Comparison of ENCODE assay signal across 1 cellular context in the genomic region with DNA sequence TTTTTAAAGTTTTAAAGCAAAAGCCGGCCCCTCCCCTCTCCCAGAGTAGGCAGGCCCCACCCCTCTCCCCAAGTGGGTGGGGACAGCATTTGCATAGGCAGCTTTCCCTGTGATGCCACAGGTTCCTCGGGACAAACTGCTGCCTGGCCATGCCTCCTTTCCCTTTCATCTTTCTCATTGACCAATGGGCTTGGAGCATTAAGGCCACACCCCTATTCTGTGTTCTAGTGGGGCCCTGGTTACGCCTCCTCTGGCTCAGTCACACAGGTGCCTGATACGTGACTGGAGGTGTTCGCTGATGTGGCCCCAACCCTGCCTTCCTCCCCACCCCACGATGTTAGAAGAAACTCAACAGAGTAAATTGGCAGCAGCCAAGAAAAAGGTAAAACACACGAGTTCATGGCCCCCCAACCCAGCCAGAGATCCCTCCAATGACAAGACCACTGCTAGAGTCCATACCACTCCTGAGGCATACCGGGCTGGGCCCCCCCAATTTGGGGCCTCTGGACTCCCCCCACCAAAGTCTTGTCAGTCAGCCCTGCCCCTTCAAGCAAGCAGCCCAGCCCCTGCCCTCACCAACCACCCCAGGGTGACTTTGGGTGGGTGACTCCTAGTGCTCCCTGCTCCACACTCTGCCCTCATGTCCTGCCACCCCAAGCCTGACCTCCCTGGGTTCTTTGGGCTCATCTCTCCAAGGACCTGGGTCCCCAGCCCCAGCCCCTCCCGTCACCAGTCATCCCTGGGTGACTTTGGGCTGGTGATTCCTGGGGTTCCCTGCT.
TF ChIP-seq lines count a peak whose summit lies in the region.

No MANE protein-coding gene starts in this region.

TF ChIP-seq in HepG2, 621 proteins besides CTCF, POLR2A, EP300 and RAD21 (continued from another document):
- TF ChIP-seq, protein P1, sequence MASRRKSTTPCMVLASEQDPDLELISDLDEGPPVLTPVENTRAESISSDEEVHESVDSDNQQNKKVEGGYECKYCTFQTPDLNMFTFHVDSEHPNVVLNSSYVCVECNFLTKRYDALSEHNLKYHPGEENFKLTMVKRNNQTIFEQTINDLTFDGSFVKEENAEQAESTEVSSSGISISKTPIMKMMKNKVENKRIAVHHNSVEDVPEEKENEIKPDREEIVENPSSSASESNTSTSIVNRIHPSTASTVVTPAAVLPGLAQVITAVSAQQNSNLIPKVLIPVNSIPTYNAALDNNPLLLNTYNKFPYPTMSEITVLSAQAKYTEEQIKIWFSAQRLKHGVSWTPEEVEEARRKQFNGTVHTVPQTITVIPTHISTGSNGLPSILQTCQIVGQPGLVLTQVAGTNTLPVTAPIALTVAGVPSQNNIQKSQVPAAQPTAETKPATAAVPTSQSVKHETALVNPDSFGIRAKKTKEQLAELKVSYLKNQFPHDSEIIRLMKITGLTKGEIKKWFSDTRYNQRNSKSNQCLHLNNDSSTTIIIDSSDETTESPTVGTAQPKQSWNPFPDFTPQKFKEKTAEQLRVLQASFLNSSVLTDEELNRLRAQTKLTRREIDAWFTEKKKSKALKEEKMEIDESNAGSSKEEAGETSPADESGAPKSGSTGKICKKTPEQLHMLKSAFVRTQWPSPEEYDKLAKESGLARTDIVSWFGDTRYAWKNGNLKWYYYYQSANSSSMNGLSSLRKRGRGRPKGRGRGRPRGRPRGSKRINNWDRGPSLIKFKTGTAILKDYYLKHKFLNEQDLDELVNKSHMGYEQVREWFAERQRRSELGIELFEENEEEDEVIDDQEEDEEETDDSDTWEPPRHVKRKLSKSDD (CRISPR knock-in tag; IDR thresholded peaks at IDR 0.05; ENCODE audit: low read depth) = no peak
- no peak for TF ChIP-seq PRPF4 (IDR thresholded peaks at IDR 0.05; ENCODE audit: low read depth, low read length, poor library complexity, severe bottlenecking)
- no peak for TF ChIP-seq ZNF652 (CRISPR knock-in tag; IDR thresholded peaks at IDR 0.05; ENCODE audit: borderline replicate concordance, low read depth)
- TF ChIP-seq ZNF34 (CRISPR knock-in tag; IDR thresholded peaks at IDR 0.05; ENCODE audit: borderline replicate concordance) = no peak
- TF ChIP-seq HIC2 (CRISPR knock-in tag; IDR thresholded peaks at IDR 0.05; ENCODE audit: low read depth) = no peak
- TF ChIP-seq GATAD2A (CRISPR knock-in tag; IDR thresholded peaks at IDR 0.05) = no peak
- no peak for TF ChIP-seq STAG1 (CRISPR knock-in tag; IDR thresholded peaks at IDR 0.05)
- TF ChIP-seq GLI4 (CRISPR knock-in tag; IDR thresholded peaks at IDR 0.05; ENCODE audit: borderline replicate concordance) = 0 out of 2 replicates have a peak, but pooled peaks have one; percentile 25
- no peak for TF ChIP-seq ATF2 (CRISPR knock-in tag; IDR thresholded peaks at IDR 0.05)
- no peak for TF ChIP-seq ZXDC (CRISPR knock-in tag; IDR thresholded peaks at IDR 0.05)
- TF ChIP-seq ZNF75D (CRISPR knock-in tag; IDR thresholded peaks at IDR 0.05; ENCODE audit: borderline replicate concordance) = no peak
- TF ChIP-seq, protein P2, sequence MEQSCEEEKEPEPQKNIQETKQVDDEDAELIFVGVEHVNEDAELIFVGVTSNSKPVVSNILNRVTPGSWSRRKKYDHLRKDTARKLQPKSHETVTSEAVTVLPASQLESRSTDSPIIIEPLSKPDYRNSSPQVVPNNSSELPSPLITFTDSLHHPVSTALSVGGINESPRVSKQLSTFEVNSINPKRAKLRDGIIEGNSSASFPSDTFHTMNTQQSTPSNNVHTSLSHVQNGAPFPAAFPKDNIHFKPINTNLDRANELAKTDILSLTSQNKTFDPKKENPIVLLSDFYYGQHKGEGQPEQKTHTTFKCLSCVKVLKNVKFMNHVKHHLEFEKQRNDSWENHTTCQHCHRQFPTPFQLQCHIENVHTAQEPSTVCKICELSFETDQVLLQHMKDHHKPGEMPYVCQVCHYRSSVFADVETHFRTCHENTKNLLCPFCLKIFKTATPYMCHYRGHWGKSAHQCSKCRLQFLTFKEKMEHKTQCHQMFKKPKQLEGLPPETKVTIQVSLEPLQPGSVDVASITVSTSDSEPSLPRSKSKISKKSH (CRISPR knock-in tag; IDR thresholded peaks at IDR 0.05; ENCODE audit: borderline replicate concordance) = no peak
- no peak for TF ChIP-seq CCAR2 (optimal IDR thresholded peaks at IDR 0.05; ENCODE audit: low read depth, low read length)
- no peak for TF ChIP-seq ZNF773 (CRISPR knock-in tag; IDR thresholded peaks at IDR 0.05; ENCODE audit: borderline replicate concordance)
- 0 out of 2 replicates have a peak, but pooled peaks have one; percentile 22 for TF ChIP-seq BCL3 (CRISPR knock-in tag; IDR thresholded peaks at IDR 0.05)
- no peak for TF ChIP-seq KAT7 (CRISPR knock-in tag; IDR thresholded peaks at IDR 0.05; ENCODE audit: borderline replicate concordance)
- no peak for TF ChIP-seq SMC3 (IDR thresholded peaks at IDR 0.05; ENCODE audit: low read length)
- no peak for TF ChIP-seq TRIM24 (CRISPR knock-in tag; IDR thresholded peaks at IDR 0.05)
- TF ChIP-seq ISX (CRISPR knock-in tag; conservative IDR thresholded peaks at IDR 0.05) = no peak
- no peak for TF ChIP-seq ZNF598 (CRISPR knock-in tag; IDR thresholded peaks at IDR 0.05; ENCODE audit: borderline replicate concordance)
- TF ChIP-seq ZNF33A (CRISPR knock-in tag; IDR thresholded peaks at IDR 0.05; ENCODE audit: borderline replicate concordance) = no peak
- TF ChIP-seq MXI1 (IDR thresholded peaks at IDR 0.05; ENCODE audit: borderline replicate concordance, low read depth, low read length) = no peak
- TF ChIP-seq ZNF747 (CRISPR knock-in tag; IDR thresholded peaks at IDR 0.05; ENCODE audit: borderline replicate concordance) = no peak
- TF ChIP-seq PCBP2 (optimal IDR thresholded peaks at IDR 0.05; ENCODE audit: low read depth, low read length, poor library complexity, severe bottlenecking) = no peak
- peak; percentile 44 for TF ChIP-seq ZNF687 (CRISPR knock-in tag; IDR thresholded peaks at IDR 0.05)
